ENCODE assay signal across 1 cellular context in the genomic region with DNA sequence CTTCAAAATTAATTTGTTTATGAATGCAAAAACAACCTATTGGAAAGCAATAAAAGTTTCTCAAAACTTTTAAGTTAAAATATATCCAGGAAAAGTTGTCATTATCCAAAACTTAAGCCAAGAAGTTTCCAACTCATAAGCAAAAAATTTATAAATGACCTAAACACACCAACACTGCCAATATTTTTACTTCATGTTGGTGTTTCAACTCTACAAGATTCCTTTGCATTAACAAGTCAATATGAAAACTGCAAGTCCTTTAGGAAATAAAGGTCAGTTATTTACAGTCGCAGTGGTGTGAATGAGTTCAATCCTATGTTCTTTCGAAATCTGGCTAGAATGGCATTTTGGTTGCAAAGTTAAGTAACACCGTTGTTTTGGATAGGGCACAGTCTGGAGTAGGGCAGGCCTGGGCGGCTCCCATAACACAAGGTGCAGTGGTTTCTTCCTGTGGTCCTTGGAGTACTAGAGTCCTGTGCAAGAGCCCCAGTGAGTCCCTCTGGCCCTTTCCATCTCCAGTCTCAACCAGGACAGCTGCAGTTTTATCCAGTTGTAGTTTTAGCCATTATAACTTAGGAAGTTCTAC.
TF ChIP-seq lines count a peak whose summit lies in the region.

No MANE protein-coding gene starts in this region.

TF ChIP-seq in K562, 482 proteins besides CTCF, POLR2A, EP300 and RAD21 (continued from another document):
- TF ChIP-seq, protein P1, sequence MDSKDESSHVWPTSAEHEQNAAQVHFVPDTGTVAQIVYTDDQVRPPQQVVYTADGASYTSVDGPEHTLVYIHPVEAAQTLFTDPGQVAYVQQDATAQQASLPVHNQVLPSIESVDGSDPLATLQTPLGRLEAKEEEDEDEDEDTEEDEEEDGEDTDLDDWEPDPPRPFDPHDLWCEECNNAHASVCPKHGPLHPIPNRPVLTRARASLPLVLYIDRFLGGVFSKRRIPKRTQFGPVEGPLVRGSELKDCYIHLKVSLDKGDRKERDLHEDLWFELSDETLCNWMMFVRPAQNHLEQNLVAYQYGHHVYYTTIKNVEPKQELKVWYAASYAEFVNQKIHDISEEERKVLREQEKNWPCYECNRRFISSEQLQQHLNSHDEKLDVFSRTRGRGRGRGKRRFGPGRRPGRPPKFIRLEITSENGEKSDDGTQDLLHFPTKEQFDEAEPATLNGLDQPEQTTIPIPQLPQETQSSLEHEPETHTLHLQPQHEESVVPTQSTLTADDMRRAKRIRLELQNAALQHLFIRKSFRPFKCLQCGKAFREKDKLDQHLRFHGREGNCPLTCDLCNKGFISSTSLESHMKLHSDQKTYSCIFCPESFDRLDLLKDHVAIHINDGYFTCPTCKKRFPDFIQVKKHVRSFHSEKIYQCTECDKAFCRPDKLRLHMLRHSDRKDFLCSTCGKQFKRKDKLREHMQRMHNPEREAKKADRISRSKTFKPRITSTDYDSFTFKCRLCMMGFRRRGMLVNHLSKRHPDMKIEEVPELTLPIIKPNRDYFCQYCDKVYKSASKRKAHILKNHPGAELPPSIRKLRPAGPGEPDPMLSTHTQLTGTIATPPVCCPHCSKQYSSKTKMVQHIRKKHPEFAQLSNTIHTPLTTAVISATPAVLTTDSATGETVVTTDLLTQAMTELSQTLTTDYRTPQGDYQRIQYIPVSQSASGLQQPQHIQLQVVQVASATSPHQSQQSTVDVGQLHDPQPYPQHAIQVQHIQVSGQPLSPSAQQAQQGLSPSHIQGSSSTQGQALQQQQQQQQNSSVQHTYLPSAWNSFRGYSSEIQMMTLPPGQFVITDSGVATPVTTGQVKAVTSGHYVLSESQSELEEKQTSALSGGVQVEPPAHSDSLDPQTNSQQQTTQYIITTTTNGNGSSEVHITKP (IDR thresholded peaks at IDR 0.05; ENCODE audit: partially characterized antibody): peak; percentile 90
- no peak for TF ChIP-seq ZNF165 (CRISPR knock-in tag; IDR thresholded peaks at IDR 0.05; ENCODE audit: borderline replicate concordance)
